Comparison of ENCODE assay signal across 1 cellular context in the genomic region with DNA sequence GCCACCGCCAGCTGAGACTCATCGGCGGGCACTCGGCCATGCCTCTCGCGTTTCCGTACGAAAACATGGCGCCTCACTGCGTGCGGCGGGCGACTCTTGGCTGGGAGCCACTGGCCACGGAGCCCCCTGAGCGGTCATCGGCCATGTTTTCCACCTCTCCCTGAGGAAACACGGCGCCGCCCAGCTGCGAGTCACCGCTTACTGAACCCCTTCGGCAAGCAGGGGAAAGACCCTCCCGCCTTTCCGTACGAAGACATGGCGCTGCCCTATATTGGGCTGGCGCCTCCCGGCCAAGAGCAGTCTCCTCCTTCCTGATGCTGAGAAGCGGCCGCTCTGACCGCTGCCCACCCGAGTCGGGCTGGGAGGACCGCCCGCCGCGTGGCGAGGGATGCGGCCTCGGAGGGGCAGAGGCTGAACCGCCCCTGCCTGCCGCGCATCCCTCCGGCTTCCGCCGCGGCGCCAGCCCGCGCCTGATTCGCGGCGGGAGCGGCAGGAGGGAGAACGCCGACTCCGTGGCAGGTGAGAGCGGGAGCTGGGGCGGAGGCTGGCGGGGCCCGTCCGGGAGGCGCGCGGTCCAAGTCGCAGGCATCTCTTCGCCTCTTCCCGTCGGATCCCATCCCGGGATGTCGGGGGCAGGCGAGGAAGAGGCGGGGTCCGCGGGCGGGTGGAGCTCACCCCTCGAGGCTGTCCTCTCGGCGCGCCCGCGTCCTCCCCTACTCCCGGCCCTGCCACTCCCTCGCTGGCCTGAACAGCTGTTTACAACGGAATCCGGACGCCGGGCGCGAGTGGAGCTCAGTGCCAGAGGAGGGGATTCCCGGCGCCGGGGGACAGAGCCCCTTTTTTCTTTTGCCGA.
TF ChIP-seq lines count a peak whose summit lies in the region.

A gene with protein sequence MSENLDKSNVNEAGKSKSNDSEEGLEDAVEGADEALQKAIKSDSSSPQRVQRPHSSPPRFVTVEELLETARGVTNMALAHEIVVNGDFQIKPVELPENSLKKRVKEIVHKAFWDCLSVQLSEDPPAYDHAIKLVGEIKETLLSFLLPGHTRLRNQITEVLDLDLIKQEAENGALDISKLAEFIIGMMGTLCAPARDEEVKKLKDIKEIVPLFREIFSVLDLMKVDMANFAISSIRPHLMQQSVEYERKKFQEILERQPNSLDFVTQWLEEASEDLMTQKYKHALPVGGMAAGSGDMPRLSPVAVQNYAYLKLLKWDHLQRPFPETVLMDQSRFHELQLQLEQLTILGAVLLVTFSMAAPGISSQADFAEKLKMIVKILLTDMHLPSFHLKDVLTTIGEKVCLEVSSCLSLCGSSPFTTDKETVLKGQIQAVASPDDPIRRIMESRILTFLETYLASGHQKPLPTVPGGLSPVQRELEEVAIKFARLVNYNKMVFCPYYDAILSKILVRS (plus strand): TSS at position 299 of the 853 bp plus-strand sequence. CDS start 4,202 bp downstream, outside the sequence.

TF ChIP-seq in HepG2, 621 proteins besides CTCF, POLR2A, EP300 and RAD21 (continued from another document and continues in another):
- TF ChIP-seq, protein P1, sequence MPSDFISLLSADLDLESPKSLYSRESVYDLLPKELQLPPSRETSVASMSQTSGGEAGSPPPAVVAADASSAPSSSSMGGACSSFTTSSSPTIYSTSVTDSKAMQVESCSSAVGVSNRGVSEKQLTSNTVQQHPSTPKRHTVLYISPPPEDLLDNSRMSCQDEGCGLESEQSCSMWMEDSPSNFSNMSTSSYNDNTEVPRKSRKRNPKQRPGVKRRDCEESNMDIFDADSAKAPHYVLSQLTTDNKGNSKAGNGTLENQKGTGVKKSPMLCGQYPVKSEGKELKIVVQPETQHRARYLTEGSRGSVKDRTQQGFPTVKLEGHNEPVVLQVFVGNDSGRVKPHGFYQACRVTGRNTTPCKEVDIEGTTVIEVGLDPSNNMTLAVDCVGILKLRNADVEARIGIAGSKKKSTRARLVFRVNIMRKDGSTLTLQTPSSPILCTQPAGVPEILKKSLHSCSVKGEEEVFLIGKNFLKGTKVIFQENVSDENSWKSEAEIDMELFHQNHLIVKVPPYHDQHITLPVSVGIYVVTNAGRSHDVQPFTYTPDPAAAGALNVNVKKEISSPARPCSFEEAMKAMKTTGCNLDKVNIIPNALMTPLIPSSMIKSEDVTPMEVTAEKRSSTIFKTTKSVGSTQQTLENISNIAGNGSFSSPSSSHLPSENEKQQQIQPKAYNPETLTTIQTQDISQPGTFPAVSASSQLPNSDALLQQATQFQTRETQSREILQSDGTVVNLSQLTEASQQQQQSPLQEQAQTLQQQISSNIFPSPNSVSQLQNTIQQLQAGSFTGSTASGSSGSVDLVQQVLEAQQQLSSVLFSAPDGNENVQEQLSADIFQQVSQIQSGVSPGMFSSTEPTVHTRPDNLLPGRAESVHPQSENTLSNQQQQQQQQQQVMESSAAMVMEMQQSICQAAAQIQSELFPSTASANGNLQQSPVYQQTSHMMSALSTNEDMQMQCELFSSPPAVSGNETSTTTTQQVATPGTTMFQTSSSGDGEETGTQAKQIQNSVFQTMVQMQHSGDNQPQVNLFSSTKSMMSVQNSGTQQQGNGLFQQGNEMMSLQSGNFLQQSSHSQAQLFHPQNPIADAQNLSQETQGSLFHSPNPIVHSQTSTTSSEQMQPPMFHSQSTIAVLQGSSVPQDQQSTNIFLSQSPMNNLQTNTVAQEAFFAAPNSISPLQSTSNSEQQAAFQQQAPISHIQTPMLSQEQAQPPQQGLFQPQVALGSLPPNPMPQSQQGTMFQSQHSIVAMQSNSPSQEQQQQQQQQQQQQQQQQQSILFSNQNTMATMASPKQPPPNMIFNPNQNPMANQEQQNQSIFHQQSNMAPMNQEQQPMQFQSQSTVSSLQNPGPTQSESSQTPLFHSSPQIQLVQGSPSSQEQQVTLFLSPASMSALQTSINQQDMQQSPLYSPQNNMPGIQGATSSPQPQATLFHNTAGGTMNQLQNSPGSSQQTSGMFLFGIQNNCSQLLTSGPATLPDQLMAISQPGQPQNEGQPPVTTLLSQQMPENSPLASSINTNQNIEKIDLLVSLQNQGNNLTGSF (CRISPR knock-in tag; IDR thresholded peaks at IDR 0.05), result 0 out of 2 replicates have a peak, but pooled peaks have one; percentile 53
- TF ChIP-seq ZBTB7A (CRISPR knock-in tag; IDR thresholded peaks at IDR 0.05) (0 out of 2 replicates have a peak, but pooled peaks have one; percentile 37), KLF15 (CRISPR knock-in tag; IDR thresholded peaks at IDR 0.05; ENCODE audit: borderline replicate concordance) (peak; percentile 16; the same call in 1 of the 2 replicates), CCDC6 (CRISPR knock-in tag; IDR thresholded peaks at IDR 0.05) (no peak; the same call in 1 of the 2 replicates), TRAFD1 (CRISPR knock-in tag; IDR thresholded peaks at IDR 0.05; ENCODE audit: borderline replicate concordance) (no peak), CBFB (CRISPR knock-in tag; IDR thresholded peaks at IDR 0.05) (no peak; the same call in 1 of the 2 replicates), MXD3 (CRISPR knock-in tag; IDR thresholded peaks at IDR 0.05) (peak; percentile 53; the same call in 1 of the 2 replicates), ZNF235 (CRISPR knock-in tag; IDR thresholded peaks at IDR 0.05; ENCODE audit: borderline replicate concordance) (peak; percentile 26; the same call in 1 of the 2 replicates), SMAD3 (CRISPR knock-in tag; IDR thresholded peaks at IDR 0.05) (0 out of 2 replicates have a peak, but pooled peaks have one; percentile 16), KDM3A (CRISPR knock-in tag; IDR thresholded peaks at IDR 0.05; ENCODE audit: low read depth) (peak; percentile 34; the same call in 1 of the 2 replicates), SUZ12 (IDR thresholded peaks at IDR 0.05; ENCODE audit: low read depth, low read length) (no peak), ZNF18 (CRISPR knock-in tag; IDR thresholded peaks at IDR 0.05; ENCODE audit: insufficient replicate concordance) (peak; percentile 66), ZSCAN25 (CRISPR knock-in tag; IDR thresholded peaks at IDR 0.05) (0 out of 2 replicates have a peak, but pooled peaks have one; percentile 29), ZNF850 (CRISPR knock-in tag; conservative IDR thresholded peaks at IDR 0.05) (0 out of 2 replicates have a peak, but pooled peaks have one; percentile 63), SIN3A (IDR thresholded peaks at IDR 0.05; ENCODE audit: borderline replicate concordance, low read depth, low read length) (peak; percentile 80; the same call in 1 of the 2 replicates), POLR2G (IDR thresholded peaks at IDR 0.05; ENCODE audit: low read depth, low read length) (peak; percentile 69), ZNF839 (CRISPR knock-in tag; IDR thresholded peaks at IDR 0.05; ENCODE audit: borderline replicate concordance) (0 out of 2 replicates have a peak, but pooled peaks have one; percentile 24), MEIS2 (CRISPR knock-in tag; IDR thresholded peaks at IDR 0.05) (no peak; the same call in 1 of the 2 replicates), ZNF331 (CRISPR knock-in tag; IDR thresholded peaks at IDR 0.05) (peak; percentile 86), CHD4 (IDR thresholded peaks at IDR 0.05; ENCODE audit: borderline replicate concordance, low read length) (no peak), TBX2 (CRISPR knock-in tag; IDR thresholded peaks at IDR 0.05; ENCODE audit: borderline replicate concordance) (0 out of 2 replicates have a peak, but pooled peaks have one; percentile 47), ZNF441 (CRISPR knock-in tag; IDR thresholded peaks at IDR 0.05; ENCODE audit: borderline replicate concordance) (0 out of 2 replicates have a peak, but pooled peaks have one; percentile 4), SALL1 (CRISPR knock-in tag; IDR thresholded peaks at IDR 0.05) (peak; percentile 81), ZSCAN22 (CRISPR knock-in tag; IDR thresholded peaks at IDR 0.05) (peak; percentile 46; the same call in 1 of the 2 replicates), ZNF619 (CRISPR knock-in tag; IDR thresholded peaks at IDR 0.05) (peak; percentile 61), TCF12 (IDR thresholded peaks at IDR 0.05) (no peak), TCF12 (CRISPR knock-in tag; IDR thresholded peaks at IDR 0.05) (peak; percentile 77; the same call in 1 of the 2 replicates), ZFX (CRISPR knock-in tag; IDR thresholded peaks at IDR 0.05; ENCODE audit: low read depth) (peak; percentile 85)
- TF ChIP-seq, protein P2, sequence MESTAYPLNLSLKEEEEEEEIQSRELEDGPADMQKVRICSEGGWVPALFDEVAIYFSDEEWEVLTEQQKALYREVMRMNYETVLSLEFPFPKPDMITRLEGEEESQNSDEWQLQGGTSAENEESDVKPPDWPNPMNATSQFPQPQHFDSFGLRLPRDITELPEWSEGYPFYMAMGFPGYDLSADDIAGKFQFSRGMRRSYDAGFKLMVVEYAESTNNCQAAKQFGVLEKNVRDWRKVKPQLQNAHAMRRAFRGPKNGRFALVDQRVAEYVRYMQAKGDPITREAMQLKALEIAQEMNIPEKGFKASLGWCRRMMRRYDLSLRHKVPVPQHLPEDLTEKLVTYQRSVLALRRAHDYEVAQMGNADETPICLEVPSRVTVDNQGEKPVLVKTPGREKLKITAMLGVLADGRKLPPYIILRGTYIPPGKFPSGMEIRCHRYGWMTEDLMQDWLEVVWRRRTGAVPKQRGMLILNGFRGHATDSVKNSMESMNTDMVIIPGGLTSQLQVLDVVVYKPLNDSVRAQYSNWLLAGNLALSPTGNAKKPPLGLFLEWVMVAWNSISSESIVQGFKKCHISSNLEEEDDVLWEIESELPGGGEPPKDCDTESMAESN (CRISPR knock-in tag; conservative IDR thresholded peaks at IDR 0.05), result peak; percentile 65; the same call in 1 of the 2 replicates
- TF ChIP-seq, protein P3, sequence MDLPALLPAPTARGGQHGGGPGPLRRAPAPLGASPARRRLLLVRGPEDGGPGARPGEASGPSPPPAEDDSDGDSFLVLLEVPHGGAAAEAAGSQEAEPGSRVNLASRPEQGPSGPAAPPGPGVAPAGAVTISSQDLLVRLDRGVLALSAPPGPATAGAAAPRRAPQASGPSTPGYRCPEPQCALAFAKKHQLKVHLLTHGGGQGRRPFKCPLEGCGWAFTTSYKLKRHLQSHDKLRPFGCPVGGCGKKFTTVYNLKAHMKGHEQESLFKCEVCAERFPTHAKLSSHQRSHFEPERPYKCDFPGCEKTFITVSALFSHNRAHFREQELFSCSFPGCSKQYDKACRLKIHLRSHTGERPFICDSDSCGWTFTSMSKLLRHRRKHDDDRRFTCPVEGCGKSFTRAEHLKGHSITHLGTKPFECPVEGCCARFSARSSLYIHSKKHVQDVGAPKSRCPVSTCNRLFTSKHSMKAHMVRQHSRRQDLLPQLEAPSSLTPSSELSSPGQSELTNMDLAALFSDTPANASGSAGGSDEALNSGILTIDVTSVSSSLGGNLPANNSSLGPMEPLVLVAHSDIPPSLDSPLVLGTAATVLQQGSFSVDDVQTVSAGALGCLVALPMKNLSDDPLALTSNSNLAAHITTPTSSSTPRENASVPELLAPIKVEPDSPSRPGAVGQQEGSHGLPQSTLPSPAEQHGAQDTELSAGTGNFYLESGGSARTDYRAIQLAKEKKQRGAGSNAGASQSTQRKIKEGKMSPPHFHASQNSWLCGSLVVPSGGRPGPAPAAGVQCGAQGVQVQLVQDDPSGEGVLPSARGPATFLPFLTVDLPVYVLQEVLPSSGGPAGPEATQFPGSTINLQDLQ (CRISPR knock-in tag; IDR thresholded peaks at IDR 0.05), result 0 out of 2 replicates have a peak, but pooled peaks have one; percentile 40
- TF ChIP-seq, protein P4, sequence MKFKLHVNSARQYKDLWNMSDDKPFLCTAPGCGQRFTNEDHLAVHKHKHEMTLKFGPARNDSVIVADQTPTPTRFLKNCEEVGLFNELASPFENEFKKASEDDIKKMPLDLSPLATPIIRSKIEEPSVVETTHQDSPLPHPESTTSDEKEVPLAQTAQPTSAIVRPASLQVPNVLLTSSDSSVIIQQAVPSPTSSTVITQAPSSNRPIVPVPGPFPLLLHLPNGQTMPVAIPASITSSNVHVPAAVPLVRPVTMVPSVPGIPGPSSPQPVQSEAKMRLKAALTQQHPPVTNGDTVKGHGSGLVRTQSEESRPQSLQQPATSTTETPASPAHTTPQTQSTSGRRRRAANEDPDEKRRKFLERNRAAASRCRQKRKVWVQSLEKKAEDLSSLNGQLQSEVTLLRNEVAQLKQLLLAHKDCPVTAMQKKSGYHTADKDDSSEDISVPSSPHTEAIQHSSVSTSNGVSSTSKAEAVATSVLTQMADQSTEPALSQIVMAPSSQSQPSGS (CRISPR knock-in tag; IDR thresholded peaks at IDR 0.05), result peak; percentile 24; the same call in 1 of the 2 replicates
